ENCODE assay signal across 8 cellular contexts in the genomic region with DNA sequence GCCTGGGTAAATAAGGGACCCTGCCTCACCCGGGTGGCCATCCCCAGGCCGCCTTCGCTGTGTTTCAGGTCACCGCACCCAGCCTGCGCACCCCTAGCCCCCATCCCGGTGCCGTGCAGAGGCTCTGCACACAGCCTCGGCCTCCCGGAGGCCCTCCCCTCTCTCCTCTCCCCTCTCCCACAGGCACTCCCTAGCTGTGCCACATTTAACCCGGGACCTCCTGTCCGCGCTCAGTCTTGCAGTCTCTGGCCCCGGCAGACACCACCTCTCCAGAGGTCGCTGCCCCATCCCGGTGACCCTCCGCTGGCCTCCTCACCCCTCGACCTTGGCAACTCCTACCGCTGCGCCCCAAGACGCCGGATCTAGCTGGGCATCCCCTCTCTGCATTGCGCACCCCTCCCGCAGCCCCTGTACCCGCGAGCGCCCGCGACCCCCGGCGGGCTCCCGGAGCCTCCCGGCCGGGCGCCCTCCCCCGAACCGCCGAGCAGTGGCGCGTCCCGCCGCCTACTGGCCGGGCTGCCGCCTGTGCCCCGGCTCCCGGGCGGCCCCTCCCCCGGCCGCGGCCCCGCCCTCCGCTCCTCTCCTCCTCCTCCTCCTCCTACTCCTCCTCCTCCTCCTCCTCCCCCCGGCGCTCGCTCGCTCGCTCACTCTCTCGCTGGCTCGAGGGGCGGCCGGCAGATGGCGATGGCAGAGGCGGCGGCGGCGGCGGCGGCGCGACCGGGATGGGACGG. TPM values are rescaled to one million over a fixed set of nuclear protein-coding genes. Genes with fewer than 3 reads are reported as not detected.
DNase-seq lines count a peak whose midpoint lies in the region; ATAC-seq and TF ChIP-seq lines count a peak whose summit lies in the region.

A gene (plus strand): TSS at position 647 of the 731 bp plus-strand sequence.

- H3K27me3 Mint-ChIP-seq in activated CD4-positive, alpha-beta T cell treated with anti-CD3 and anti-CD28 coated beads, Interleukin-2, amount 10 ng/mL, durations not matched to agents 7 days and 5 days, result peaks cover 64% of the 10 kb centered on the region

- H3K27ac ChIP-seq in esophagus (ENCODE audit: low read depth in 2 of 2, low read length in 1 of 2), result no peak within 1 kb of the TSS
- no peak within 1 kb of the TSS for H3K27ac ChIP-seq in testis

- peak; percentile 23 to 46 (median 28) for TF ChIP-seq CTCF in testis (IDR thresholded peaks at IDR 0.05)

- H3K4me1 Mint-ChIP-seq in activated CD4-positive, alpha-beta T cell treated with anti-CD3 and anti-CD28 coated beads, Interleukin-2, amount 10 ng/mL, durations not matched to agents 7 days and 5 days, result peaks cover 6% of the 10 kb centered on the region

- TF ChIP-seq POLR2A in testis (IDR thresholded peaks at IDR 0.05), result no peak

- intact Hi-C loops in testis (cut with DNase I; ENCODE audit: low total_unique reads), result no loop called here

- POLR2A ChIA-PET in activated CD4-positive, alpha-beta T cell treated with anti-CD3 and anti-CD28 coated beads, Interleukin-2, amount 10 ng/mL, durations not matched to agents 7 days and 5 days (lab: Charles Lee), result interaction anchor here (0.6 kb wide), 1 partner anchor 315 kb away, joined by 3 read pairs; no protein-coding TSS in a partner anchor

- peak; percentile 75 for DNase-seq in EL
- DNase-seq in H7, result peak; percentile 97
- peak; percentile 54 for DNase-seq in NCI-H2029 (lab: John Stamatoyannopoulos, UW)
- DNase-seq in activated CD4-positive, alpha-beta T cell treated with anti-CD3 and anti-CD28 coated beads, Interleukin-2, amount 10 ng/mL, durations not matched to agents 7 days and 5 days, result peak; percentile 63
- DNase-seq in mucosa of gallbladder (ENCODE audit: low spot score), result peak; percentile 78
- DNase-seq in testis, result peak; percentile 81

- CTCF ChIA-PET in activated CD4-positive, alpha-beta T cell treated with anti-CD3 and anti-CD28 coated beads, Interleukin-2, amount 10 ng/mL, durations not matched to agents 7 days and 5 days (lab: Charles Lee), result interaction anchor here (0.6 to 0.8 kb wide), 2 partner anchors 49 to 52 kb away, joined by 3 to 4 read pairs; no protein-coding TSS in a partner anchor

- H3K9me3 ChIP-seq in esophagus (ENCODE audit: control insufficient read depth in 2 of 2, insufficient read depth in 1 of 2, low read depth in 1 of 2, low read length in 1 of 2) (peaks cover 0 to 3% of the 10 kb centered on the region in 2 donors), testis (no peaks in the 10 kb centered on the region)

- H3K4me1 ChIP-seq in esophagus (ENCODE audit: control insufficient read depth in 2 of 2, insufficient read depth in 2 of 2, low read length in 1 of 2) (peaks cover 2 to 13% of the 10 kb centered on the region in 2 donors), testis (peaks cover 9% of the 10 kb centered on the region)

- WGBS in esophagus, 2 donors, result 2 to 3% methylated on average over 52 to 71 of the region's 71 CpGs
- 1 to 2% methylated on average over 32 to 57 of the region's 71 CpGs for WGBS in testis, 2 donors

- no peaks in the 10 kb centered on the region for H3K36me3 Mint-ChIP-seq in activated CD4-positive, alpha-beta T cell treated with anti-CD3 and anti-CD28 coated beads, Interleukin-2, amount 10 ng/mL, durations not matched to agents 7 days and 5 days (ENCODE audit: low read depth)

- ATAC-seq in HG02973 (IDR thresholded peaks at IDR 0.05; ENCODE audit: unreplicated experiment), result no peak

- H3K4me3 ChIP-seq in H7 (ENCODE audit: insufficient read depth, low read depth, low read length), result peak within 1 kb of the TSS; percentile 74
- H3K4me3 ChIP-seq in esophagus (ENCODE audit: low read depth in 1 of 2, low read length in 2 of 2), result peak within 1 kb of the TSS; percentile 29 to 67
- H3K4me3 ChIP-seq in testis, result peak within 1 kb of the TSS; percentile 26 to 43

- no peak within 1 kb of the TSS for H3K27ac Mint-ChIP-seq in activated CD4-positive, alpha-beta T cell treated with anti-CD3 and anti-CD28 coated beads, Interleukin-2, amount 10 ng/mL, durations not matched to agents 7 days and 5 days

- H3K27me3 ChIP-seq in H7 (ENCODE audit: control insufficient read depth, insufficient read depth, low read length) (peaks cover 43% of the 10 kb centered on the region), esophagus (ENCODE audit: control insufficient read depth in 1 of 2, insufficient read depth in 2 of 2, low read length in 2 of 2) (peaks cover 4 to 14% of the 10 kb centered on the region in 2 donors), testis (no peaks in the 10 kb centered on the region)

- no peaks in the 10 kb centered on the region for H3K36me3 ChIP-seq in H7 (replicated peaks; ENCODE audit: control insufficient read depth, insufficient read depth, low read length)
- H3K36me3 ChIP-seq in esophagus (ENCODE audit: control insufficient read depth in 2 of 2, insufficient read depth in 2 of 2, low read length in 1 of 2), result no peaks in the 10 kb centered on the region
- no peaks in the 10 kb centered on the region for H3K36me3 ChIP-seq in testis (ENCODE audit: low read depth, missing control alignments)

- no peaks in the 10 kb centered on the region for H3K9me3 Mint-ChIP-seq in activated CD4-positive, alpha-beta T cell treated with anti-CD3 and anti-CD28 coated beads, Interleukin-2, amount 10 ng/mL, durations not matched to agents 7 days and 5 days

- peak within 1 kb of the TSS; percentile 22 for H3K4me3 Mint-ChIP-seq in activated CD4-positive, alpha-beta T cell treated with anti-CD3 and anti-CD28 coated beads, Interleukin-2, amount 10 ng/mL, durations not matched to agents 7 days and 5 days

RNA-seq across cellular contexts. Expression of the gene that starts here (rescaled TPM):
- 25.3 and 28.5 TPM in 2 replicates for total RNA-seq in H7 (2014; rRNA removed; shearing (Covaris generic))
- not detected for total RNA-seq in activated CD4-positive, alpha-beta T cell treated with anti-CD3 and anti-CD28 coated beads, Interleukin-2, amount 10 ng/mL, durations not matched to agents 7 days and 5 days
- polyA plus RNA-seq in esophagus, result under 1 TPM; 0.36 to 0.57 TPM
- 2.0 TPM for total RNA-seq in mucosa of gallbladder
- total RNA-seq in testis, result 1 to 10 TPM; 4.7 to 7.3 TPM
- 11.9 TPM for polyA plus RNA-seq in testis (ENCODE audit: insufficient read depth, low read depth, low replicate concordance)

Comparison
In these comparisons a context has a peak if more than half of its experiments do, and no peak if none do; other contexts are left out.
1. Peak in DNase-seq in activated CD4-positive, alpha-beta T cell treated with anti-CD3 and anti-CD28 coated beads, Interleukin-2, amount 10 ng/mL, durations not matched to agents 7 days and 5 days; RNA of the gene not detected or under 1 TPM.